8 cellular contexts compared by ENCODE assay signal in the genomic region with DNA sequence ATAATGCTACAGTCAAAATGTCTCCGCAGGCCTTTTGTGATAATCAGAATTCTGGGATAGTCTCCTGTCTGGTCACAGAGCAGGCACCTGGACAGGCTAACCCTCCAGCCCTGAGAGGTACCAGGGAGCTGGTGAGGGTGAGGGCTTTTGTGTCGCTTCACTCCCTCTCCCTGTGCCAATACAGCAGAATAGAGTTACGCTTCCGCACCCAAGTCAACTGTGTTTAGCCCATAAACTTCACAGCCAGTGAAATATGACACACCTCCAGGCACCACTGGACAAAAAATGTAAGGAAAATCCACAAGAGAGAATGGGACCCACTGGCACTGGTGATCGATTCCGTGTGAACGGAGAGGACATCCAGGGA. TPM values are rescaled to one million over a fixed set of nuclear protein-coding genes. Genes with fewer than 3 reads are reported as not detected.
DNase-seq lines count a peak whose midpoint lies in the region; ATAC-seq and TF ChIP-seq lines count a peak whose summit lies in the region.

No MANE protein-coding gene starts in this region.

- H3K4me1 Mint-ChIP-seq in stimulated activated naive CD8-positive, alpha-beta T cell treated with anti-CD3 and anti-CD28 coated beads, Interleukin-15, Interleukin-2, amounts not matched to agents 100 ng/mL and 50 ng/mL, for 24 hours (ENCODE audit: low read depth) = peaks cover 62% of the 10 kb centered on the region

- TF ChIP-seq CTCF in brain microvascular endothelial cell (IDR thresholded peaks at IDR 0.05; ENCODE audit: low read depth, low read length, missing control alignments) = no peak

- WGBS in mesodermal cell (ENCODE audit: insufficient coverage in 2 of 2), 2 experiments = 80 to 86% methylated on average over 7 of the region's 7 CpGs

- H3K36me3 ChIP-seq in brain microvascular endothelial cell (replicated peaks) (no peaks in the 10 kb centered on the region), mesodermal cell (ENCODE audit: control insufficient read depth, insufficient read depth, low read length) (no peaks in the 10 kb centered on the region)

- DNase-seq in stimulated activated naive CD8-positive, alpha-beta T cell treated with anti-CD3 and anti-CD28 coated beads, Interleukin-15, Interleukin-2, amounts not matched to agents 100 U/mL and 50 U/mL, for 24 hours = no peak
- DNase-seq in brain microvascular endothelial cell = no peak
- no peak for DNase-seq in central memory CD4-positive, alpha-beta T cell
- DNase-seq in mucosa of gallbladder (ENCODE audit: low spot score) = no peak

- no peaks in the 10 kb centered on the region for H3K27me3 ChIP-seq in brain microvascular endothelial cell (replicated peaks)

- no peaks in the 10 kb centered on the region for H3K27me3 Mint-ChIP-seq in stimulated activated naive CD8-positive, alpha-beta T cell treated with anti-CD3 and anti-CD28 coated beads, Interleukin-15, Interleukin-2, amounts not matched to agents 100 ng/mL and 50 ng/mL, for 24 hours

- peak overlapping the region; percentile 98 for H3K4me3 Mint-ChIP-seq in stimulated activated naive CD8-positive, alpha-beta T cell treated with anti-CD3 and anti-CD28 coated beads, Interleukin-15, Interleukin-2, amounts not matched to agents 100 ng/mL and 50 ng/mL, for 24 hours

- peak overlapping the region; percentile 97 for H3K4me3 ChIP-seq in brain microvascular endothelial cell (ENCODE audit: low read depth, low read length)
- H3K4me3 ChIP-seq in mesodermal cell (ENCODE audit: extremely low read depth, insufficient read depth, low read length, poor library complexity, severe bottlenecking) = peak overlapping the region; percentile 99

- H3K9me3 Mint-ChIP-seq in stimulated activated naive CD8-positive, alpha-beta T cell treated with anti-CD3 and anti-CD28 coated beads, Interleukin-15, Interleukin-2, amounts not matched to agents 100 ng/mL and 50 ng/mL, for 24 hours = no peaks in the 10 kb centered on the region

- in situ Hi-C loops in brain microvascular endothelial cell (cut with HindIII; ENCODE audit: low pct_ligation_motif_present, low sequenced_read_pairs) = no loop called here

- H3K4me1 ChIP-seq in mesodermal cell (ENCODE audit: control insufficient read depth, insufficient read depth, low read length, poor library complexity, severe bottlenecking) = peaks cover 5% of the 10 kb centered on the region

- H3K27ac Mint-ChIP-seq in stimulated activated naive CD8-positive, alpha-beta T cell treated with anti-CD3 and anti-CD28 coated beads, Interleukin-15, Interleukin-2, amounts not matched to agents 100 ng/mL and 50 ng/mL, for 24 hours = peak overlapping the region; percentile 96

- H3K27ac ChIP-seq in brain microvascular endothelial cell (peak overlapping the region; percentile 7), mesodermal cell (ENCODE audit: low read depth, low read length, severe bottlenecking) (no peak overlapping the region)

- no peaks in the 10 kb centered on the region for H3K36me3 Mint-ChIP-seq in stimulated activated naive CD8-positive, alpha-beta T cell treated with anti-CD3 and anti-CD28 coated beads, Interleukin-15, Interleukin-2, amounts not matched to agents 100 ng/mL and 50 ng/mL, for 24 hours (ENCODE audit: low read depth)

- ATAC-seq in stimulated activated naive CD8-positive, alpha-beta T cell treated with anti-CD3 and anti-CD28 coated beads, Interleukin-15, Interleukin-2, amounts not matched to agents 100 U/mL and 50 U/mL, for 24 hours = no peak
- ATAC-seq in HG03571 (IDR thresholded peaks at IDR 0.05; ENCODE audit: unreplicated experiment) (no peak), HG03139 (IDR thresholded peaks at IDR 0.05; ENCODE audit: unreplicated experiment) (no peak)

- no peaks in the 10 kb centered on the region for H3K9me3 ChIP-seq in mesodermal cell (ENCODE audit: control insufficient read depth, low read length)

RNA-seq across cellular contexts. Expression of a gene that starts 1.3 kb away (rescaled TPM):
- polyA plus RNA-seq in mesodermal cell (2013, experiment 1 of 2) = 59.2 TPM
- polyA plus RNA-seq in mesodermal cell (2013, experiment 2 of 2) = 53.6 TPM
- total RNA-seq in mucosa of gallbladder = 151 TPM

RNA-seq across cellular contexts. Expression of a gene that starts 1.4 kb away (rescaled TPM):
- polyA plus RNA-seq in mesodermal cell (2013, experiment 1 of 2) = 12.8 TPM
- polyA plus RNA-seq in mesodermal cell (2013, experiment 2 of 2) = 10.8 TPM
- total RNA-seq in mucosa of gallbladder = 48.8 TPM

RNA-seq across cellular contexts. Expression of a gene that starts 42.6 kb away (rescaled TPM):
- polyA plus RNA-seq in mesodermal cell (2013, experiment 1 of 2) = 11.0 TPM
- 8.0 TPM for polyA plus RNA-seq in mesodermal cell (2013, experiment 2 of 2)
- total RNA-seq in mucosa of gallbladder = 26.9 TPM

RNA-seq across cellular contexts. Expression of a gene that starts 56.0 kb away (rescaled TPM):
- polyA plus RNA-seq in mesodermal cell (2013, experiment 1 of 2) = 2.2 TPM
- polyA plus RNA-seq in mesodermal cell (2013, experiment 2 of 2) = 2.7 TPM
- 93.0 TPM for total RNA-seq in mucosa of gallbladder
